Comparison of ENCODE assay signal across 30 cellular contexts in genomic region chr11:62516736-62517371, GRCh38. TPM values are rescaled to one million over a fixed set of nuclear protein-coding genes. Genes with fewer than 3 reads are reported as not detected.
A peak's percentile ranks its signal among the peaks of the same experiment; 100 is the strongest.
DNase-seq lines count a peak whose midpoint lies in the region; ATAC-seq and TF ChIP-seq lines count a peak whose summit lies in the region.
"Had no signal": no experiment of that assay in that cellular context is flagged by ENCODE, and none has a peak within 500 bp of the region (broad histone marks: within the 10 kb centered on the region; RNA-seq: fewer than 3 reads in every experiment).

No MANE protein-coding gene starts in this region.

- no peak for TF ChIP-seq EP300 in gastroesophageal sphincter (IDR thresholded peaks at IDR 0.05)
- no peak for TF ChIP-seq EP300 in sigmoid colon (IDR thresholded peaks at IDR 0.05)

- intact Hi-C loops in CD8-positive, alpha-beta T cell (cut with DNase I, micrococcal nuclease): no loop called here
- intact Hi-C loops in sigmoid colon (cut with DNase I): no loop called here
- intact Hi-C loops in cardiac septum (cut with DNase I): no loop called here
- intact Hi-C loops in spleen (cut with DNase I; ENCODE audit: low total_unique reads): no loop called here

- no peak overlapping the region for H3K4me3 Mint-ChIP-seq in CD8-positive, alpha-beta T cell
- peak overlapping the region; percentile 79 for H3K4me3 Mint-ChIP-seq in T-helper 17 cell
- H3K4me3 Mint-ChIP-seq: activated T-cell treated with anti-CD3 and anti-CD28 coated beads, Interleukin-2, amount 50 U/mL, for 24 hours; B cell; nephron; stimulated activated naive B cell treated with anti-CD40 and anti-IgM and Interleukin-4, amounts not matched to agents 10 μg/mL and 1 μg/mL and 100 μg/mL, for 72 hours had no signal

- no peak for TF ChIP-seq CTCF in CD8-positive, alpha-beta T cell (IDR thresholded peaks at IDR 0.05)
- TF ChIP-seq CTCF in gastroesophageal sphincter (IDR thresholded peaks at IDR 0.05) (no peak), sigmoid colon (IDR thresholded peaks at IDR 0.05) (no peak), spleen (IDR thresholded peaks at IDR 0.05 in 8 of 11, conservative IDR thresholded peaks at IDR 0.05 in 3 of 11) (no peak)

- no peaks in the 10 kb centered on the region for H3K9me3 ChIP-seq in CD8-positive, alpha-beta T cell (ENCODE audit: low read length)
- H3K9me3 ChIP-seq in T-helper 17 cell (ENCODE audit: control insufficient read depth, low read length, poor library complexity, severe bottlenecking) (no peaks in the 10 kb centered on the region), gastroesophageal sphincter (no peaks in the 10 kb centered on the region), sigmoid colon (no peaks in the 10 kb centered on the region), spleen (no peaks in the 10 kb centered on the region)
- H3K9me3 ChIP-seq: pancreas, thoracic aorta had no signal

- peaks cover 56% of the 10 kb centered on the region for H3K36me3 Mint-ChIP-seq in CD8-positive, alpha-beta T cell
- peaks cover 2% of the 10 kb centered on the region for H3K36me3 Mint-ChIP-seq in T-helper 17 cell (ENCODE audit: low read depth)

- 83 to 93% methylated on average over 3 to 6 of the region's 14 CpGs for WGBS in gastroesophageal sphincter (ENCODE audit: low coverage in 1 of 2), 2 donors
- 87 to 88% methylated on average over 14 of the region's 14 CpGs for WGBS in sigmoid colon, 2 donors
- 88 to 94% (median 91%) methylated on average over 14 of the region's 14 CpGs for WGBS in spleen, 5 donors

- H3K4me1 ChIP-seq in CD8-positive, alpha-beta T cell (ENCODE audit: insufficient read depth, low read length): no peaks in the 10 kb centered on the region
- H3K4me1 ChIP-seq in gastroesophageal sphincter (peaks cover 0 to 79% (median 0%) of the 10 kb centered on the region in 3 donors), sigmoid colon (peaks cover 0 to 43% (median 29%) of the 10 kb centered on the region in 4 donors), spleen (peaks cover 0 to 7% (median 0%) of the 10 kb centered on the region in 6 donors)
- H3K4me1 ChIP-seq: pancreas had no signal

- H3K27ac ChIP-seq in CD8-positive, alpha-beta T cell (ENCODE audit: low read depth, low read length): no peak overlapping the region
- H3K27ac ChIP-seq in gastroesophageal sphincter (peak overlapping the region in 3 of 4 donors; percentile 23 to 45 (median 28)), sigmoid colon (peak overlapping the region; percentile 13 to 89 (median 30)), spleen (no peak overlapping the region)
- H3K27ac ChIP-seq: pancreas, VCaP had no signal

- H3K27ac Mint-ChIP-seq in CD8-positive, alpha-beta T cell: peak overlapping the region; percentile 55
- peak overlapping the region; percentile 91 for H3K27ac Mint-ChIP-seq in T-helper 17 cell
- H3K27ac Mint-ChIP-seq: activated T-cell treated with anti-CD3 and anti-CD28 coated beads, Interleukin-2, amount 50 U/mL, for 24 hours; B cell; nephron had no signal

- no peak for DNase-seq in CD8-positive, alpha-beta T cell
- DNase-seq in T-helper 17 cell (no peak), sigmoid colon (no peak), cardiac septum (ENCODE audit: low spot score) (no peak), HUDEP-2 (lab: John Stamatoyannopoulos, UW; ENCODE audit: unreplicated experiment in 76 of 76) (no peak), spleen (no peak)
- DNase-seq: activated CD4-positive, alpha-beta T cell treated with anti-CD3 and anti-CD28 coated beads for 48 hours; activated gamma-delta T cell treated with Interleukin-2 at 50 U/mL for 16 hours; activated T-cell treated with anti-CD3 and anti-CD28 coated beads, Interleukin-2, amount 50 U/mL, for 24 hours; caudate nucleus; dermis blood vessel endothelial cell; DMS79; GDM1; HCEC 1CT; left ventricle myocardium superior; midbrain; NCI-H1436; NCI-H2081 treated with DMSO at 0.1 percent for 48 hours; NCI-H446; NCI-H82; pancreas; stimulated activated CD4-positive, alpha-beta T cell treated with anti-CD3 and anti-CD28 coated beads, Interleukin-4, amount 100 ng/mL, for 24 hours; stimulated activated naive B cell treated with anti-CD40 and anti-IgM and Interleukin-4, amounts not matched to agents 10 μg/mL and 1 μg/mL and 100 μg/mL, for 72 hours had no signal

- TF ChIP-seq POLR2A in gastroesophageal sphincter (IDR thresholded peaks at IDR 0.05) (no peak), sigmoid colon (IDR thresholded peaks at IDR 0.05) (no peak), spleen (IDR thresholded peaks at IDR 0.05) (no peak)

- H3K27me3 ChIP-seq in CD8-positive, alpha-beta T cell (ENCODE audit: insufficient read depth, low read length): no peaks in the 10 kb centered on the region
- no peaks in the 10 kb centered on the region for H3K27me3 ChIP-seq in gastroesophageal sphincter
- no peaks in the 10 kb centered on the region for H3K27me3 ChIP-seq in sigmoid colon
- no peaks in the 10 kb centered on the region for H3K27me3 ChIP-seq in spleen (replicated peaks in 1 of 7)
- H3K27me3 ChIP-seq: pancreas had no signal

- no peaks in the 10 kb centered on the region for H3K27me3 Mint-ChIP-seq in CD8-positive, alpha-beta T cell (ENCODE audit: low read depth)
- H3K27me3 Mint-ChIP-seq in T-helper 17 cell: no peaks in the 10 kb centered on the region
- H3K27me3 Mint-ChIP-seq: activated T-cell treated with anti-CD3 and anti-CD28 coated beads, Interleukin-2, amount 50 U/mL, for 24 hours; B cell; stimulated activated naive B cell treated with anti-CD40 and anti-IgM and Interleukin-4, amounts not matched to agents 10 μg/mL and 1 μg/mL and 100 μg/mL, for 72 hours had no signal

- ATAC-seq in CD8-positive, alpha-beta T cell: no peak
- ATAC-seq in T-helper 17 cell (no peak), gastroesophageal sphincter (no peak), GM19467 (IDR thresholded peaks at IDR 0.05; ENCODE audit: unreplicated experiment) (no peak)
- ATAC-seq: left ventricle myocardium superior; pancreas; Right ventricle myocardium inferior; stimulated activated naive B cell treated with anti-CD40 and anti-IgM and Interleukin-4, amounts not matched to agents 10 μg/mL and 1 μg/mL and 100 μg/mL, for 72 hours had no signal

- no peak overlapping the region for H3K4me3 ChIP-seq in CD8-positive, alpha-beta T cell (ENCODE audit: low read depth, low read length)
- no peak overlapping the region for H3K4me3 ChIP-seq in gastroesophageal sphincter
- H3K4me3 ChIP-seq in sigmoid colon: no peak overlapping the region
- no peak overlapping the region for H3K4me3 ChIP-seq in spleen
- H3K4me3 ChIP-seq: pancreas, thoracic aorta had no signal

- CTCF ChIA-PET in CD8-positive, alpha-beta T cell (lab: Charles Lee): no interaction called here

- POLR2A ChIA-PET in CD8-positive, alpha-beta T cell (lab: Charles Lee): no interaction called here

- peaks cover 17% of the 10 kb centered on the region for H3K36me3 ChIP-seq in CD8-positive, alpha-beta T cell (ENCODE audit: insufficient read depth, low read length)
- H3K36me3 ChIP-seq in gastroesophageal sphincter: peaks cover 0 to 78% of the 10 kb centered on the region in 2 donors
- H3K36me3 ChIP-seq in sigmoid colon: peaks cover 23 to 75% (median 49%) of the 10 kb centered on the region in 4 donors
- H3K36me3 ChIP-seq in spleen: peaks cover 0 to 75% (median 34%) of the 10 kb centered on the region in 6 donors
- H3K36me3 ChIP-seq: pancreas had no signal

- no peaks in the 10 kb centered on the region for H3K9me3 Mint-ChIP-seq in CD8-positive, alpha-beta T cell
- H3K9me3 Mint-ChIP-seq: activated T-cell treated with anti-CD3 and anti-CD28 coated beads, Interleukin-2, amount 50 U/mL, for 24 hours; stimulated activated naive B cell treated with anti-CD40 and anti-IgM and Interleukin-4, amounts not matched to agents 10 μg/mL and 1 μg/mL and 100 μg/mL, for 72 hours had no signal

- H3K4me1 Mint-ChIP-seq in CD8-positive, alpha-beta T cell (ENCODE audit: low read depth): peaks cover 2% of the 10 kb centered on the region
- H3K4me1 Mint-ChIP-seq in T-helper 17 cell: peaks cover 31% of the 10 kb centered on the region
- H3K4me1 Mint-ChIP-seq: nephron had no signal

RNA-seq across cellular contexts. Expression of gene AHNAK, which starts 29.8 kb away (rescaled TPM):
- 100 to 1,000 TPM; 185 to 188 TPM for total RNA-seq in CD8-positive, alpha-beta T cell
- total RNA-seq in T-helper 17 cell: 100 to 1,000 TPM; 692 to 863 TPM
- 1,000 to 10,000 TPM; 1,348 to 2,181 (median 1,745) TPM for total RNA-seq in gastroesophageal sphincter
- total RNA-seq in sigmoid colon: 1,000 to 10,000 TPM in 2 of 4 donors, 100 to 1,000 TPM in 2; 751 to 1,294 (median 1,065) TPM
- 100 to 1,000 TPM in 1 of 3 donors, 10 to 100 TPM in 2; 82.3 to 141 (median 85.5) TPM for polyA plus RNA-seq in sigmoid colon
- total RNA-seq in cardiac septum: 485 TPM
- total RNA-seq in spleen: 100 to 1,000 TPM; 168 to 370 (median 289) TPM
- polyA plus RNA-seq in spleen: 10 to 100 TPM; 11.8 to 24.0 (median 12.0) TPM

RNA-seq across cellular contexts. Expression of gene EEF1G, which starts 56.8 kb away (rescaled TPM):
- 1,000 to 10,000 TPM; 2,174 to 2,204 TPM for total RNA-seq in CD8-positive, alpha-beta T cell
- total RNA-seq in T-helper 17 cell (1,000 to 10,000 TPM; 1,954 to 1,984 TPM), gastroesophageal sphincter (1,000 to 10,000 TPM; 1,070 to 1,712 (median 1,374) TPM), sigmoid colon (1,000 to 10,000 TPM; 1,344 to 1,788 (median 1,576) TPM), cardiac septum (735 TPM), spleen (1,000 to 10,000 TPM in 6 of 7 donors, 100 to 1,000 TPM in 1; 989 to 1,475 (median 1,270) TPM)
- polyA plus RNA-seq in sigmoid colon (1,000 to 10,000 TPM; 1,418 to 2,108 (median 1,957) TPM), spleen (1,000 to 10,000 TPM; 2,364 to 2,501 (median 2,474) TPM)

Comparison
In these comparisons a context has a peak if more than half of its experiments do, and no peak if none do; other contexts are left out.
1. H3K27ac ChIP-seq: peak in gastroesophageal sphincter (3 of 4) and sigmoid colon (4 of 4); none in CD8-positive, alpha-beta T cell (single experiment) and spleen (0 of 8).